Comparison of ENCODE assay signal across 10 cellular contexts in genomic region chr20:45592574-45593189, GRCh38. TPM values are rescaled to one million over a fixed set of nuclear protein-coding genes. Genes with fewer than 3 reads are reported as not detected.
A peak's percentile ranks its signal among the peaks of the same experiment; 100 is the strongest.
DNase-seq lines count a peak whose midpoint lies in the region; ATAC-seq and TF ChIP-seq lines count a peak whose summit lies in the region.
"Had no signal": no experiment of that assay in that cellular context is flagged by ENCODE, and none has a peak within 500 bp of the region (broad histone marks: within the 10 kb centered on the region; RNA-seq: fewer than 3 reads in every experiment).

No MANE protein-coding gene starts in this region.

- CTCF ChIA-PET in mammary epithelial cell (lab: Charles Lee; ENCODE audit: low non-redundant PET), result no interaction called here

- in situ Hi-C loops in mammary epithelial cell (cut with MboI; ENCODE audit: low sequenced_read_pairs in 2 of 2), result loop anchor here in 1 of 2 donors (10.0 kb wide), 1 partner anchor 182 kb away; no protein-coding TSS in a partner anchor

- no peak overlapping the region for H3K4me2 ChIP-seq in mammary epithelial cell (ENCODE audit: insufficient read depth, low read depth, low read length)

- H3K36me3 ChIP-seq in mammary epithelial cell (ENCODE audit: insufficient read depth, low read length), result no peaks in the 10 kb centered on the region

- peak; percentile 20 to 61 for DNase-seq in NCI-H2081 (lab: John Stamatoyannopoulos, UW)
- DNase-seq in NCI-H2081 treated with DMSO at 0.1 percent for 48 hours (lab: John Stamatoyannopoulos, UW), result no peak
- peak; percentile 40 for DNase-seq in GM20000 (ENCODE audit: low spot score)
- peak; percentile 41 for DNase-seq in NCI-H82 treated with DMSO at 0.1 percent for 48 hours (lab: John Stamatoyannopoulos, UW; ENCODE audit: unreplicated experiment)
- DNase-seq in mammary epithelial cell, result peak; percentile 56
- DNase-seq in midbrain (lab: John Stamatoyannopoulos, UW), result peak; percentile 3
- no peak for DNase-seq in amniotic stem cell (lab: John Stamatoyannopoulos, UW)

- H3K9ac ChIP-seq in mammary epithelial cell (ENCODE audit: insufficient read depth, low read length), result no peak overlapping the region

- H4K20me1 ChIP-seq in mammary epithelial cell (ENCODE audit: insufficient read depth, low read length), result no peaks in the 10 kb centered on the region

- dilution Hi-C loops in mammary epithelial cell (cut with HindIII; ENCODE audit: low sequenced_read_pairs), result no loop called here

- no peaks in the 10 kb centered on the region for H3K4me1 ChIP-seq in mammary epithelial cell (ENCODE audit: insufficient read depth, low read length)

- no peak overlapping the region for H3K27ac ChIP-seq in mammary epithelial cell (ENCODE audit: insufficient read depth, low read depth, low read length)

- BruUV-seq in mammary epithelial cell (replicated peaks; lab: Mats Ljungman, UMichigan), result no TSS peak

- TF ChIP-seq CTCF in GM20000 (IDR thresholded peaks at IDR 0.05; ENCODE audit: extremely low read depth, missing control alignments), result peak; percentile 40
- TF ChIP-seq CTCF in mammary epithelial cell (conservative IDR thresholded peaks at IDR 0.05 in 1 of 2, IDR thresholded peaks at IDR 0.05 in 1 of 2; ENCODE audit: extremely low read depth in 1 of 2, insufficient read depth in 1 of 2, low read depth in 1 of 2, low read length in 2 of 2), result peak; percentile 76 to 95

- no peak for ATAC-seq in GM21423 (IDR thresholded peaks at IDR 0.05; ENCODE audit: unreplicated experiment)

- H3K79me2 ChIP-seq in mammary epithelial cell (ENCODE audit: insufficient read depth, low read length), result no peaks in the 10 kb centered on the region

- H3K4me3 ChIP-seq in mammary epithelial cell (replicated peaks in 1 of 3; ENCODE audit: insufficient read depth in 1 of 3, low read depth in 2 of 3, low read length in 3 of 3), result no peak overlapping the region

- WGBS in mammary epithelial cell (ENCODE audit: low coverage, missing lambda C conversion rate), result 48% methylated on average over 5 of the region's 5 CpGs

- intact Hi-C loops in mammary epithelial cell (cut with micrococcal nuclease), result loop anchor here (1.0 kb wide), 1 partner anchor 179 kb away; no protein-coding TSS in a partner anchor

- H2AFZ ChIP-seq in mammary epithelial cell (ENCODE audit: low read depth, low read length), result no peak overlapping the region

- H3K9me3 ChIP-seq in mammary epithelial cell (replicated peaks; ENCODE audit: insufficient read depth, low read length), result no peaks in the 10 kb centered on the region

- H3K27me3 ChIP-seq in mammary epithelial cell (ENCODE audit: insufficient read depth, low read length), result peaks cover 4% of the 10 kb centered on the region

RNA-seq across cellular contexts. Expression of gene WFDC8, which starts 13.6 kb away (rescaled TPM):
- total RNA-seq in mammary epithelial cell, result not detected
- polyA plus RNA-seq in mammary epithelial cell, result not detected
- polyA minus RNA-seq in mammary epithelial cell, result not detected
- total RNA-seq: CD8-positive, alpha-beta memory T cell; temporal lobe had no signal
- polyA plus RNA-seq: CD8-positive, alpha-beta memory T cell had no signal

RNA-seq across cellular contexts. Expression of gene WFDC10A, which starts 36.9 kb away (rescaled TPM):
- not detected for total RNA-seq in mammary epithelial cell
- polyA plus RNA-seq in mammary epithelial cell, result not detected
- not detected for polyA minus RNA-seq in mammary epithelial cell
- total RNA-seq: CD8-positive, alpha-beta memory T cell; temporal lobe had no signal
- polyA plus RNA-seq: CD8-positive, alpha-beta memory T cell had no signal

RNA-seq across cellular contexts. Expression of gene WFDC9, which starts 38.4 kb away (rescaled TPM):
- total RNA-seq in mammary epithelial cell, result not detected
- not detected for polyA plus RNA-seq in mammary epithelial cell
- not detected for polyA minus RNA-seq in mammary epithelial cell
- total RNA-seq: CD8-positive, alpha-beta memory T cell; temporal lobe had no signal
- polyA plus RNA-seq: CD8-positive, alpha-beta memory T cell had no signal

RNA-seq across cellular contexts. Expression of gene EPPIN, which starts 45.5 kb away (rescaled TPM):
- total RNA-seq in mammary epithelial cell, result not detected
- polyA plus RNA-seq in mammary epithelial cell, result not detected
- not detected for polyA minus RNA-seq in mammary epithelial cell
- total RNA-seq: CD8-positive, alpha-beta memory T cell; temporal lobe had no signal
- polyA plus RNA-seq: CD8-positive, alpha-beta memory T cell had no signal

RNA-seq across cellular contexts. Expression of gene WFDC6, which starts 53.4 kb away (rescaled TPM):
- not detected for total RNA-seq in mammary epithelial cell
- not detected for polyA plus RNA-seq in mammary epithelial cell
- not detected for polyA minus RNA-seq in mammary epithelial cell
- total RNA-seq: CD8-positive, alpha-beta memory T cell; temporal lobe had no signal
- polyA plus RNA-seq: CD8-positive, alpha-beta memory T cell had no signal

Comparison
In these comparisons a context has a peak if more than half of its experiments do, and no peak if none do; other contexts are left out.
1. DNase-seq: peak in NCI-H2081 (2 of 2), GM20000 (single experiment), NCI-H82 treated with DMSO at 0.1 percent for 48 hours (single experiment), mammary epithelial cell (single experiment) and midbrain (single experiment); none in NCI-H2081 treated with DMSO at 0.1 percent for 48 hours (single experiment) and amniotic stem cell (single experiment).